Comparison of ENCODE assay signal across 21 cellular contexts in the genomic region with DNA sequence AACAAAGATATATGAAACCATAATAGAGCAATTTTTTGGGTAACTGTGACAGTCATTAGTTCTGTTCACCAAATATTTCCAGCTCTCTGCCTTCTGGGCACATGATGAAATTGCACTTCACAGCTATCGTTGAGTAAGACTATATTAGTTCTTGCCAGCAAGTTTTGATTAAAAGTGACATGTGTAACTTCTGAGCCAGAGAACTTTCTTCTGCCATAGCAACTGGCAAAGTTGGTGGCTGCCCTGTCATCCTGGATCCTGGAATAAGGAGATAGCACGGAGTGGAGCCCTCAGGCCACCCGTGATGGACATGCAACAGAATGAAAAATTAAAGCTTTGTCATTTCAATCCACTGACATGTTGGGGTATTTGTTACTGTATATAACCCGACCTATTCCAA.
A peak's percentile ranks its signal among the peaks of the same experiment; 100 is the strongest.
DNase-seq lines count a peak whose midpoint lies in the region; ATAC-seq and TF ChIP-seq lines count a peak whose summit lies in the region.
"Had no signal": no experiment of that assay in that cellular context is flagged by ENCODE, and none has a peak within 500 bp of the region (broad histone marks: within the 10 kb centered on the region; RNA-seq: fewer than 3 reads in every experiment).

No MANE protein-coding gene starts in this region.

- no peaks in the 10 kb centered on the region for H3K36me3 ChIP-seq in heart left ventricle
- H3K36me3 ChIP-seq in colonic mucosa: no peaks in the 10 kb centered on the region
- H3K36me3 ChIP-seq: HAP-1, SJCRH30 had no signal

- ATAC-seq in heart left ventricle (peak; percentile 92 to 98 (median 94)), HG02642 (IDR thresholded peaks at IDR 0.05; ENCODE audit: poor library complexity, unreplicated experiment) (no peak)
- ATAC-seq: K562 had no signal

- H3K27ac ChIP-seq in heart left ventricle (no peak overlapping the region), colonic mucosa (no peak overlapping the region)
- H3K27ac ChIP-seq: GM23248, RWPE1, SJCRH30 had no signal

- no peak for TF ChIP-seq CTCF in heart left ventricle (IDR thresholded peaks at IDR 0.05)
- TF ChIP-seq CTCF in colonic mucosa (IDR thresholded peaks at IDR 0.05): no peak

- DNase-seq in Ammon's horn (ENCODE audit: low spot score): peak; percentile 4
- peak; percentile 25 for DNase-seq in NCI-H446 treated with DMSO at 0.1 percent for 48 hours (lab: John Stamatoyannopoulos, UW)
- DNase-seq in heart left ventricle: peak; percentile 23 to 68 (median 48)
- peak; percentile 26 for DNase-seq in myocyte (ENCODE audit: low read depth)
- no peak for DNase-seq in colonic mucosa
- no peak for DNase-seq in NCI-H1105 treated with DMSO at 0.1 percent for 48 hours (lab: John Stamatoyannopoulos, UW)
- no peak for DNase-seq in stimulated activated CD8-positive, alpha-beta memory T cell treated with anti-CD3 and anti-CD28 coated beads, Interleukin-4, amount 100 ng/mL, for 48 hours
- DNase-seq: AML-193, DMS79 treated with DMSO at 0.1 percent for 48 hours, GM23248, MV-4-11, NCI-H187, NCI-H2107, NCI-H2227 treated with DMSO at 0.1 percent for 48 hours, NCI-H82, OCI-M1, SJCRH30 had no signal

- H3K4me3 ChIP-seq in heart left ventricle (no peak overlapping the region), colonic mucosa (no peak overlapping the region)
- H3K4me3 ChIP-seq: GM23248, HAP-1, K562, SJCRH30 had no signal

- intact Hi-C loops in heart left ventricle (cut with DNase I): loop anchor here in 1 of 10 donors (5.0 kb wide), 1 partner anchor 200 kb away; the partner anchor contains the start of genes TMEM167A and XRCC4
- intact Hi-C loops in colonic mucosa (cut with DNase I): no loop called here

- H3K9ac ChIP-seq in colonic mucosa (ENCODE audit: low read depth in 2 of 2, low read length in 2 of 2): no peak overlapping the region
- H3K9ac ChIP-seq: GM23248 had no signal

- TF ChIP-seq POLR2A in heart left ventricle (IDR thresholded peaks at IDR 0.05): no peak

- peaks cover 0 to 22% (median 0%) of the 10 kb centered on the region in 12 donors for H3K9me3 ChIP-seq in heart left ventricle
- no peaks in the 10 kb centered on the region for H3K9me3 ChIP-seq in colonic mucosa
- H3K9me3 ChIP-seq: HAP-1, SJCRH30 had no signal

- WGBS in heart left ventricle, 4 donors: 39 to 59% (median 47%) methylated on average over 4 of the region's 4 CpGs

- H3K4me1 ChIP-seq in heart left ventricle (no peaks in the 10 kb centered on the region), colonic mucosa (no peaks in the 10 kb centered on the region)
- H3K4me1 ChIP-seq: HAP-1, SJCRH30 had no signal

- H3K27me3 ChIP-seq in heart left ventricle: no peaks in the 10 kb centered on the region
- no peaks in the 10 kb centered on the region for H3K27me3 ChIP-seq in colonic mucosa
- H3K27me3 ChIP-seq: SJCRH30 had no signal

Comparison
In these comparisons a context has a peak if more than half of its experiments do, and no peak if none do; other contexts are left out.
1. DNase-seq: peak in Ammon's horn (single experiment), NCI-H446 treated with DMSO at 0.1 percent for 48 hours (single experiment), heart left ventricle (5 of 5) and myocyte (single experiment); none in colonic mucosa (single experiment), NCI-H1105 treated with DMSO at 0.1 percent for 48 hours (single experiment) and stimulated activated CD8-positive, alpha-beta memory T cell treated with anti-CD3 and anti-CD28 coated beads, Interleukin-4, amount 100 ng/mL, for 48 hours (single experiment).